ENCODE assay signal across 17 cellular contexts in genomic region chr18:26721876-26722581, GRCh38.
"Had no signal": no experiment of that assay in that cellular context is flagged by ENCODE, and none has a peak within 500 bp of the region (broad histone marks: within the 10 kb centered on the region; RNA-seq: fewer than 3 reads in every experiment).

No MANE protein-coding gene starts in this region.

- H3K4me3 Mint-ChIP-seq: activated CD4-positive, alpha-beta T cell treated with anti-CD3 and anti-CD28 coated beads for 36 hours; activated T-helper 1 cell treated with anti-CD3 and anti-CD28 coated beads, Interleukin-12 subunit alpha, Interleukin-12 subunit beta, Interleukin-2, Interleukin-4 antibody, amounts not matched to agents 30 ng/mL and 10 ng/mL and 1 ng/mL, durations not matched to agents 14 hours and 24 hours and 36 hours; memory B cell; neural crest cell had no signal

- H3K36me3 ChIP-seq: adrenal gland, breast epithelium, gastrocnemius medialis, heart left ventricle, thyroid gland had no signal

- H3K27ac ChIP-seq: adrenal gland, breast epithelium, coronary artery, gastrocnemius medialis, heart left ventricle, thyroid gland had no signal

- H3K4me3 ChIP-seq: adrenal gland, breast epithelium, coronary artery, gastrocnemius medialis, heart left ventricle, thyroid gland had no signal

- ATAC-seq: activated CD4-positive, alpha-beta T cell treated with anti-CD3 and anti-CD28 coated beads for 36 hours; activated naive CD4-positive, alpha-beta T cell treated with anti-CD3 and anti-CD28 coated beads, Interleukin-2, amount 50 U/mL, for 72 hours; gastrocnemius medialis; heart left ventricle; left ventricle myocardium superior had no signal

- H3K27me3 Mint-ChIP-seq: memory B cell had no signal

- H3K4me1 ChIP-seq: adrenal gland, breast epithelium, gastrocnemius medialis had no signal

- H3K9me3 ChIP-seq: adrenal gland, breast epithelium, gastrocnemius medialis, heart left ventricle, thyroid gland had no signal

- H3K4me1 Mint-ChIP-seq: activated CD4-positive, alpha-beta T cell treated with anti-CD3 and anti-CD28 coated beads for 36 hours; memory B cell had no signal

- H3K27me3 ChIP-seq: adrenal gland, breast epithelium, heart left ventricle, thyroid gland had no signal

- H3K9me3 Mint-ChIP-seq: activated naive CD4-positive, alpha-beta T cell treated with anti-CD3 and anti-CD28 coated beads, Interleukin-2, amount 50 U/mL, for 72 hours; activated T-helper 1 cell treated with anti-CD3 and anti-CD28 coated beads, Interleukin-12 subunit alpha, Interleukin-12 subunit beta, Interleukin-2, Interleukin-4 antibody, amounts not matched to agents 30 ng/mL and 10 ng/mL and 1 ng/mL, durations not matched to agents 14 hours and 24 hours and 36 hours; neural crest cell had no signal

- H3K27ac Mint-ChIP-seq: activated CD4-positive, alpha-beta T cell treated with anti-CD3 and anti-CD28 coated beads for 36 hours; activated naive CD4-positive, alpha-beta T cell treated with anti-CD3 and anti-CD28 coated beads, Interleukin-2, amount 50 U/mL, for 72 hours; activated T-helper 1 cell treated with anti-CD3 and anti-CD28 coated beads, Interleukin-12 subunit alpha, Interleukin-12 subunit beta, Interleukin-2, Interleukin-4 antibody, amounts not matched to agents 30 ng/mL and 10 ng/mL and 1 ng/mL, durations not matched to agents 14 hours and 24 hours and 36 hours; memory B cell; progenitor cell of endocrine pancreas had no signal

- DNase-seq: activated CD4-positive, alpha-beta T cell treated with anti-CD3 and anti-CD28 coated beads for 36 hours; activated CD4-positive, alpha-beta T cell treated with anti-CD3 and anti-CD28 coated beads, Interleukin-2, amount 50 U/mL, for 48 hours; activated gamma-delta T cell treated with Interleukin-2 at 50 U/mL for 16 hours; adrenal gland; gastrocnemius medialis; heart left ventricle; left ventricle myocardium superior; stimulated activated CD8-positive, alpha-beta memory T cell treated with anti-CD3 and anti-CD28 coated beads, Interleukin-4, amount 100 ng/mL, for 48 hours; stimulated activated naive CD4-positive, alpha-beta T cell had no signal

- H3K36me3 Mint-ChIP-seq: activated naive CD4-positive, alpha-beta T cell treated with anti-CD3 and anti-CD28 coated beads, Interleukin-2, amount 50 U/mL, for 72 hours; memory B cell had no signal
